1 cellular context compared by ENCODE assay signal in genomic region chr5:38557792-38558191, GRCh38.
TF ChIP-seq lines count a peak whose summit lies in the region.

No MANE protein-coding gene starts in this region.

TF ChIP-seq in endothelial cell of umbilical vein, 7 proteins besides CTCF, POLR2A, EP300 and RAD21 (continued from another document):
- TF ChIP-seq POLR2AphosphoS5 (IDR thresholded peaks at IDR 0.05; ENCODE audit: insufficient read depth, low read depth, low read length) (no peak), MYC (IDR thresholded peaks at IDR 0.05; ENCODE audit: low read depth, low read length) (no peak), JUN (IDR thresholded peaks at IDR 0.05; ENCODE audit: borderline replicate concordance, insufficient read depth, insufficient read length, low read depth) (no peak)
- TF ChIP-seq, protein P1, sequence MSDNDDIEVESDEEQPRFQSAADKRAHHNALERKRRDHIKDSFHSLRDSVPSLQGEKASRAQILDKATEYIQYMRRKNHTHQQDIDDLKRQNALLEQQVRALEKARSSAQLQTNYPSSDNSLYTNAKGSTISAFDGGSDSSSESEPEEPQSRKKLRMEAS (IDR thresholded peaks at IDR 0.05; ENCODE audit: insufficient read depth, insufficient read length), result no peak
